6 cellular contexts compared by ENCODE assay signal in the genomic region with DNA sequence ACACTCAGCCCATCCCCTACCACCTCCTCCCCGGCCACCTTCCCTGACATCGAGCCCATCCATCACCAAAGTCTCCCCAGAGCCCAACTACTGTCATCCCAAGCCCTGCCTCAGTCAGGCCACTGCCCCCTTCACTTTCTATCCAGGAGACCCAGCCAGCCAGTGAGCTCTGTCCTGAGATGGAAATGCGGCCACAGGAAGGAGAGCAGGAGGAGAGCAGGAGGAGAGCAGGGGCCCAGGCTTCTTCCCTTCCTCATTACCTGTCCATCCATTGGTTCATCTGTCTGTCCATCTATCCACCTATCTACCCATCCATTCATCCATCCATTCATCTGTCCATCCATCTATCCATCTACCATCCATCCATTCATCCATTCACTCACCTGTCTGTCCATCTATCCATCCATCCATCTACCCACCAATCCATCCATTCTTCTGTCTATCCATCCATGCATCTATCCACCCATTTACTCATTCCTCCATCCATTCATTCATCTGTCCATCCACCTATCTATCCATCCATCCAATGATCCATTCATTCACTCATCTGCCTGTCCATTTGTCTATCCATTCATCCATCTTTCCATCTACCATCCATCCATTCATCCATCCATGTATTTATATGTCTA. TPM values are rescaled to one million over a fixed set of nuclear protein-coding genes. Genes with fewer than 3 reads are reported as not detected.
"Had no signal": no experiment of that assay in that cellular context is flagged by ENCODE, and none has a peak within 500 bp of the region (broad histone marks: within the 10 kb centered on the region; RNA-seq: fewer than 3 reads in every experiment).

No MANE protein-coding gene starts in this region.

RNA-seq across cellular contexts. Expression of a gene that starts 29.4 kb away (rescaled TPM):
- total RNA-seq: HT1080, LHCN-M2, MCF 10A, OCI-LY7, PC-3 had no signal

RNA-seq across cellular contexts. Expression of a gene that starts 52.2 kb away (rescaled TPM):
- total RNA-seq: HT1080, LHCN-M2, MCF 10A, PC-3, SJCRH30 had no signal
